ENCODE assay signal across 18 cellular contexts in the genomic region with DNA sequence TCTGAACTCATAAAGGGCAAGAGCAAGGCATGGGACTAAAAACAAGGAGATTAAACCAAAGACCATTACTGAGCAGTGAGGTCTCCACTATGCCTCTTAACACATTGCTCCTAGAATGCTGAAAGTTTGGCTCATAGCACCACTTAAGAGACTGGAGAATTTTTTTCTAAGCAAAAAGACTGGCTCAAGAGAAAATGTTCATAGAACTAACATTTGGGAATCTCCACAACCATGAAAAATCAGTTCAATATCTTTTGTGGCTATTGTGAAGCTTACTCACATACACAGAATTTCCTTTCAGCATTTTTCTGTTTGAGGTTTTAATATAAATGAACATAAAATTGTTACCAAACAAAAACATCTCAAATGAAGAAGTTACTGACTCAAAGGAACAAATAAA.
"Had no signal": no experiment of that assay in that cellular context is flagged by ENCODE, and none has a peak within 500 bp of the region (broad histone marks: within the 10 kb centered on the region; RNA-seq: fewer than 3 reads in every experiment).

No MANE protein-coding gene starts in this region.

- H3K36me3 ChIP-seq: breast epithelium, esophagus squamous epithelium, gastroesophageal sphincter, transverse colon, uterus had no signal

- H3K27me3 ChIP-seq: breast epithelium, esophagus squamous epithelium, gastroesophageal sphincter, heart left ventricle, transverse colon, uterus had no signal

- ATAC-seq: gastroesophageal sphincter, heart left ventricle, left lobe of liver had no signal

- H3K4me1 ChIP-seq: breast epithelium, esophagus squamous epithelium, gastroesophageal sphincter, heart left ventricle, transverse colon, uterus had no signal

- H3K4me3 Mint-ChIP-seq: activated naive CD8-positive, alpha-beta T cell treated with anti-CD3 and anti-CD28 coated beads for 36 hours had no signal

- H3K27ac ChIP-seq: breast epithelium, esophagus squamous epithelium, gastroesophageal sphincter, heart left ventricle, transverse colon, uterus had no signal

- H3K9me3 ChIP-seq: breast epithelium, esophagus squamous epithelium, gastroesophageal sphincter, heart left ventricle, transverse colon, uterus had no signal

- H3K27ac Mint-ChIP-seq: activated naive CD8-positive, alpha-beta T cell treated with anti-CD3 and anti-CD28 coated beads for 36 hours had no signal

- DNase-seq: activated CD4-positive, alpha-beta T cell treated with anti-CD3 and anti-CD28 coated beads, Interleukin-2, amount 50 U/mL, for 4 hours; activated gamma-delta T cell treated with Interleukin-2 at 50 U/mL for 16 hours; activated naive CD8-positive, alpha-beta T cell treated with anti-CD3 and anti-CD28 coated beads for 36 hours; cerebellar nuclear complex; effector CD4-positive, alpha-beta T cell; esophagus squamous epithelium; heart left ventricle; kidney; occipital lobe; retina; stimulated activated CD4-positive, alpha-beta T cell treated with anti-CD3 and anti-CD28 coated beads, Interleukin-2, amount 100 ng/mL, for 24 hours; stimulated activated naive CD4-positive, alpha-beta T cell treated with Interleukin-2 at 50 U/mL for 16 hours; SW 1271; transverse colon; uterus had no signal

- H3K9me3 Mint-ChIP-seq: activated naive CD8-positive, alpha-beta T cell treated with anti-CD3 and anti-CD28 coated beads for 36 hours had no signal

- H3K4me3 ChIP-seq: breast epithelium, esophagus squamous epithelium, gastroesophageal sphincter, heart left ventricle, transverse colon, uterus had no signal

- FAIRE-seq: kidney had no signal

- H3K27me3 Mint-ChIP-seq: activated naive CD8-positive, alpha-beta T cell treated with anti-CD3 and anti-CD28 coated beads for 36 hours had no signal
